ENCODE assay signal across 9 cellular contexts in genomic region chr16:81616321-81617020, GRCh38.
A peak's percentile ranks its signal among the peaks of the same experiment; 100 is the strongest.
DNase-seq lines count a peak whose midpoint lies in the region; ATAC-seq and TF ChIP-seq lines count a peak whose summit lies in the region.
"Had no signal": no experiment of that assay in that cellular context is flagged by ENCODE, and none has a peak within 500 bp of the region (broad histone marks: within the 10 kb centered on the region; RNA-seq: fewer than 3 reads in every experiment).

No MANE protein-coding gene starts in this region.

- peak overlapping the region; percentile 94 for H3K27ac Mint-ChIP-seq in activated T-helper 17 cell treated with anti-CD3 and anti-CD28 coated beads, Interleukin-2, amount 50 U/mL, for 72 hours
- peak overlapping the region; percentile 24 for H3K27ac Mint-ChIP-seq in glutamatergic neuron (ENCODE audit: unreplicated experiment)

- no peak for TF ChIP-seq CTCF in NB4 (IDR thresholded peaks at IDR 0.05; ENCODE audit: low read depth, low read length)
- TF ChIP-seq CTCF in glutamatergic neuron (IDR thresholded peaks at IDR 0.05; ENCODE audit: partially characterized antibody, unreplicated experiment), result no peak

- no peaks in the 10 kb centered on the region for H3K9me3 Mint-ChIP-seq in activated T-helper 17 cell treated with anti-CD3 and anti-CD28 coated beads, Interleukin-2, amount 50 U/mL, for 72 hours
- peaks cover 7% of the 10 kb centered on the region for H3K9me3 Mint-ChIP-seq in glutamatergic neuron (ENCODE audit: unreplicated experiment)

- peak; percentile 81 for ATAC-seq in GM21737 (IDR thresholded peaks at IDR 0.05; ENCODE audit: unreplicated experiment)
- peak; percentile 99 for ATAC-seq in activated T-helper 17 cell treated with anti-CD3 and anti-CD28 coated beads, Interleukin-2, amount 50 U/mL, for 72 hours (replicated peaks)

- no peak for TF ChIP-seq POLR2A in NB4 (IDR thresholded peaks at IDR 0.05; ENCODE audit: extremely low read depth, insufficient read length)

- H3K36me3 Mint-ChIP-seq in activated T-helper 17 cell treated with anti-CD3 and anti-CD28 coated beads, Interleukin-2, amount 50 U/mL, for 72 hours (ENCODE audit: low read depth), result peaks cover 6% of the 10 kb centered on the region
- no peaks in the 10 kb centered on the region for H3K36me3 Mint-ChIP-seq in glutamatergic neuron (ENCODE audit: unreplicated experiment)

- H3K4me1 Mint-ChIP-seq in activated T-helper 17 cell treated with anti-CD3 and anti-CD28 coated beads, Interleukin-2, amount 50 U/mL, for 72 hours, result peaks cover 5% of the 10 kb centered on the region
- peaks cover 6% of the 10 kb centered on the region for H3K4me1 Mint-ChIP-seq in glutamatergic neuron (ENCODE audit: low read depth, unreplicated experiment)

- H3K4me3 ChIP-seq in NB4 (ENCODE audit: low read depth, low read length), result no peak overlapping the region
- H3K4me3 ChIP-seq: lung had no signal

- DNase-seq in DMS 273 (lab: John Stamatoyannopoulos, UW; ENCODE audit: unreplicated experiment) (peak; percentile 82), NB4 (ENCODE audit: low read depth) (peak; percentile 77), glutamatergic neuron (no peak), smooth muscle cell of the brain vasculature (ENCODE audit: low read depth, low spot score) (peak; percentile 58), mesenteric fat pad (ENCODE audit: low spot score) (no peak), DMS79 (lab: John Stamatoyannopoulos, UW) (no peak)

- H3K4me3 Mint-ChIP-seq in activated T-helper 17 cell treated with anti-CD3 and anti-CD28 coated beads, Interleukin-2, amount 50 U/mL, for 72 hours, result no peak overlapping the region
- H3K4me3 Mint-ChIP-seq in glutamatergic neuron (ENCODE audit: unreplicated experiment), result no peak overlapping the region

- no peaks in the 10 kb centered on the region for H3K27me3 Mint-ChIP-seq in activated T-helper 17 cell treated with anti-CD3 and anti-CD28 coated beads, Interleukin-2, amount 50 U/mL, for 72 hours
- H3K27me3 Mint-ChIP-seq in glutamatergic neuron (ENCODE audit: unreplicated experiment), result peaks cover 14% of the 10 kb centered on the region

Comparison
In these comparisons a context has a peak if more than half of its experiments do, and no peak if none do; other contexts are left out.
1. DNase-seq: peak in DMS 273 (single experiment), NB4 (single experiment) and smooth muscle cell of the brain vasculature (single experiment); none in glutamatergic neuron (single experiment), mesenteric fat pad (single experiment) and DMS79 (single experiment).